8 cellular contexts compared by ENCODE assay signal in the genomic region with DNA sequence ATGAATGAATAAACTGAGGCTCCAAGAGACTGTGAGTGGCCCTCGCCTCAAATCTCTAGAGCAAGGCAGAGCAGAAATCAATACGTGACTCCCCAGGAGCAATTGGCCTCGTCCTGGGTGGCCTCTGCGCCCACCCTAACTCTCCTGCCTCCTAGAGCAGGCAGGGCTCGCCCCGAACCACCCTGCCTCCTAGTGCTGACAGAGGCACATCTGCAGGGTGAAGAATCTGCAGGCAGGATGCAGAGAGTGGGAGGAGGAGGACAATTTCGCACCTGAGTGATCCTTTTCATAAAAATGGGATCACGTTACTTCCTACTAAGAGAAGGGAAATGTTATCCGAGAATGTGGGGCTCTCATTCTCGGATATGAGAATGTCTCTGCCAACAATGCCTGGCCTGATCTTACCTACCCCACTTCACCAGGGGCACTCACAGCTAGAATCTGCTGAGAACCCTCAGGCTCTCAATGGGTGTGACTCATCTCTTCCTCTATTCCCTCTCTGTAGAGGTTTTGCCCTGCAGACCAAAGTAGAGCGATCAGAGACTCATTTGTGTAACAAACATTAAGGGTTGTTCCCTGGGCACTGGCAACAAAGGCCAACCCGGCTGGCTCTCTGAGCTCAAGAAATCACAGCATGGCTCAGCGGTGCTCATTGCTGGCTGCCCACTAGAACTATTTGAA.
A peak's percentile ranks its signal among the peaks of the same experiment; 100 is the strongest.
DNase-seq lines count a peak whose midpoint lies in the region; FAIRE-seq and TF ChIP-seq lines count a peak whose summit lies in the region.

No MANE protein-coding gene starts in this region.

- peak; percentile 50 for DNase-seq in GM03348 (ENCODE audit: low spot score)
- DNase-seq in H54 (ENCODE audit: insufficient read length, low spot score), result peak; percentile 75
- peak; percentile 48 to 63 for DNase-seq in Kasumi-1 (lab: John Stamatoyannopoulos, UW)
- peak; percentile 55 for DNase-seq in RWPE1 (ENCODE audit: low spot score)
- DNase-seq in amniotic epithelial cell (ENCODE audit: low read depth), result peak; percentile 45
- peak; percentile 92 for DNase-seq in mesendoderm
- DNase-seq in HEK293T (ENCODE audit: extremely low spot score), result no peak
- no peak for DNase-seq in HTR-8/SVneo (ENCODE audit: insufficient read length, low spot score)

- TF ChIP-seq POLR2A in H54 (IDR thresholded peaks at IDR 0.05; ENCODE audit: low read depth, low read length), result no peak

- no peak overlapping the region for H3K4me2 ChIP-seq in mesendoderm (ENCODE audit: low read length)

- H3K79me2 ChIP-seq in mesendoderm (ENCODE audit: control insufficient read depth, insufficient read depth, low read length), result no peaks in the 10 kb centered on the region

- H2BK120ac ChIP-seq in mesendoderm (ENCODE audit: low read depth, low read length), result no peak overlapping the region

- POLR2A ChIA-PET in RWPE1 (lab: Yijun Ruan, JAX; ENCODE audit: low non-redundant PET) (no interaction called here), HEK293T (lab: Yijun Ruan, JAX) (no interaction called here)

- H3K4me1 ChIP-seq in mesendoderm (ENCODE audit: control insufficient read depth, low read depth, low read length), result peaks cover 6% of the 10 kb centered on the region

- H3K27ac ChIP-seq in RWPE1 (no peak overlapping the region), mesendoderm (ENCODE audit: low read depth, low read length) (no peak overlapping the region)

- no peak overlapping the region for H3K4me3 ChIP-seq in mesendoderm (ENCODE audit: low read length)

- H3K9ac ChIP-seq in mesendoderm (ENCODE audit: low read length), result peak overlapping the region; percentile 19

- H3K4ac ChIP-seq in mesendoderm (ENCODE audit: low read depth, low read length), result no peak overlapping the region

- no peaks in the 10 kb centered on the region for H3K27me3 ChIP-seq in mesendoderm (ENCODE audit: insufficient read depth, low read length, poor library complexity)

- peak overlapping the region; percentile 71 for H3K56ac ChIP-seq in mesendoderm (ENCODE audit: low read length)

- H3K18ac ChIP-seq in mesendoderm (ENCODE audit: low read length), result no peak overlapping the region

- no peaks in the 10 kb centered on the region for H3K79me1 ChIP-seq in mesendoderm (ENCODE audit: low read length)

- CTCF ChIA-PET in RWPE1 (lab: Yijun Ruan, JAX) (no interaction called here), HEK293T (lab: Yijun Ruan, JAX) (interaction anchor here (0.6 to 1.1 kb wide), 4 partner anchors 24 to 659 kb away, joined by 3 to 4 read pairs (median 3); no protein-coding TSS in a partner anchor)

- no peak overlapping the region for H2BK15ac ChIP-seq in mesendoderm (replicated peaks; ENCODE audit: low read depth)

- H4K8ac ChIP-seq in mesendoderm (ENCODE audit: low read depth, low read length), result no peak overlapping the region

- no peak overlapping the region for H3K23ac ChIP-seq in mesendoderm (ENCODE audit: low read length)

- no CpG with 5 or more reads among the region's 13 CpGs for WGBS in mesendoderm (ENCODE audit: extremely low coverage, insufficient coverage, low lambda C conversion rate)

- peak; percentile 82 for FAIRE-seq in H54 (lab: Jason Lieb, UNC)
- FAIRE-seq in HTR-8/SVneo (lab: Jason Lieb, UNC), result no peak

- no peak overlapping the region for H2BK5ac ChIP-seq in mesendoderm (ENCODE audit: low read length)

- H3K36me3 ChIP-seq in mesendoderm (ENCODE audit: control insufficient read depth, insufficient read depth, low read length), result no peaks in the 10 kb centered on the region

- no peak overlapping the region for H2AK5ac ChIP-seq in mesendoderm (ENCODE audit: low read length)

- no peak for TF ChIP-seq CTCF in RWPE1 (conservative IDR thresholded peaks at IDR 0.05; ENCODE audit: low read depth)

- no peak overlapping the region for H4K5ac ChIP-seq in mesendoderm (ENCODE audit: low read length)

TF ChIP-seq in HEK293T, 16 proteins besides CTCF, POLR2A, EP300 and RAD21:
- TF ChIP-seq FOXM1 (IDR thresholded peaks at IDR 0.05; ENCODE audit: borderline replicate concordance) (no peak), CTBP1 (IDR thresholded peaks at IDR 0.05; ENCODE audit: borderline replicate concordance) (no peak), FOXK2 (IDR thresholded peaks at IDR 0.05) (no peak), ZNF384 (IDR thresholded peaks at IDR 0.05) (no peak), SUZ12 (IDR thresholded peaks at IDR 0.05) (no peak), BHLHE40 (IDR thresholded peaks at IDR 0.05; ENCODE audit: borderline replicate concordance) (no peak)

Comparison
In these comparisons a context has a peak if more than half of its experiments do, and no peak if none do; other contexts are left out.
1. DNase-seq: peak in GM03348 (single experiment), H54 (single experiment), Kasumi-1 (2 of 2), RWPE1 (single experiment), amniotic epithelial cell (single experiment) and mesendoderm (single experiment); none in HEK293T (single experiment) and HTR-8/SVneo (single experiment).